1 cellular context compared by ENCODE assay signal in the genomic region with DNA sequence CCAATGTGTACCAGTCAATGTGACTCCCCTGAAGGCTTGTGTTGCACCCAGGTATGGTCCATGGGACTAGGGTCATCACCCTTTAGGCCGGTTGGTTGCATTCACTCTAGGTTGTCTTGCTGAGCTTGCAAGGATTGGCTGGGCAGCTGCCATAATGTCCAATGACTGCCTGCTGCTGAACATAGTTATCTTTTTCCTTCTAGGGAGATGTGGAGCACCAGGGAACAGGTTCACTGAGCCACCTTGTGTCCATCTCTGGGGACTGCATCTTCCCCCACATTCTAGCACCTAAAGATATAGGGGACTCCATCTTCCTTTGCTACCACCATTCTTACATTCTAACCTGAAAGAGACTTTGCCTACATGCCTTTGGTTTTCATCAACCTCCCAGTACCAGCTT.
TF ChIP-seq lines count a peak whose summit lies in the region.

No MANE protein-coding gene starts in this region.

TF ChIP-seq in SK-N-SH treated with all-trans-retinoic acid at 6 μM for 48 hours, 23 proteins besides CTCF, POLR2A, EP300 and RAD21 (continued from another document):
- no peak for TF ChIP-seq CREB5 (CRISPR knock-in tag; IDR thresholded peaks at IDR 0.05; ENCODE audit: low read depth)
- TF ChIP-seq ZNF70 (CRISPR knock-in tag; IDR thresholded peaks at IDR 0.05): no peak
